3 cellular contexts compared by ENCODE assay signal in genomic region chr10:56348101-56348500, GRCh38.
"Had no signal": no experiment of that assay in that cellular context is flagged by ENCODE, and none has a peak within 500 bp of the region (broad histone marks: within the 10 kb centered on the region; RNA-seq: fewer than 3 reads in every experiment).

No MANE protein-coding gene starts in this region.

- ATAC-seq: GM12878 had no signal

- H3K4me3 ChIP-seq: GM12878 had no signal

- DNase-seq: GDM1, GF-D8 had no signal
